ENCODE assay signal across 1 cellular context in the genomic region with DNA sequence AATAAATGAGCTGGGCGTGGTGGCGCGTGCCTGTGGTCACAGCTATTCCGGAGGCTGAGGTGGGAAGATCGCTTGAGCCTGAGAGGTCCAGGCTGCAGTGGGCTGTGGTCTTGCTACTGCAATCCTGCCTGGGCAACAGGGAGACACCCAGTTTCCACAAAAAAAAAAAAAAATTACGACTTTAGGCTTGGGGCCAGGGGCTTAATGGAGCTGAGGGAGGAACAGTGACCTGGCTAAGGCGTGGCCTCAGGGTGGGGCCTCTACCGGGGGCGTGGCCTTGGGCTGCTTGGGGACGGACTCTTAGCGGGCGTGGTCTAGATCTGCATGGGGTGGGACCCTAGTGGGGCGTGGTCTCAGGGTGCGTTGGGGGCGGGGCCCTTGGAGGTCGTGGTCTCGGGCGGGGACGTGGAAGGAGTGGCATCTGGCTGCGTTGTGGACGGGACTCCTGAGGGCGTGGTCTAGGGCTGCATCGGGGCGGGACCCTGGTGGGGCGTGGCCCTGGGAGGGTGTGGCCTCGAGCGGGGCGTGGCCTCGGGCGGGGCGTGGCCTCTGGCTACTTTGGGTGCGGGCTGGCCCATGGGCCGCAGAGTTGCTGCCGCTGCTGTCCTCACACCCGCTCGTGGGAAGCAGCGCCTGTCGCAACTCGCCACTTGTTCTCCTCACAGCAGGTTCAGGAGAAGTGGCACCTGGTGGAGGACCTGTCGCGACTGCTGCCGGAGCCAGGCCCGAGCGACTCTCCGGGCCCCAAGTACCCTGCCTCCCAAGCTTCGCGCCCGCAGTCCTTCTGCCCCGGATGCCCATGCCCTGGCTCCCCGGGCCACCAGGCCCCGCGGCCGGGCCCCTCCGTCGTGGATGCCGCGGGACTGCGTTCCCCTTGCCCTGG.
A peak's percentile ranks its signal among the peaks of the same experiment; 100 is the strongest.
TF ChIP-seq lines count a peak whose summit lies in the region.

No MANE protein-coding gene starts in this region.

TF ChIP-seq in K562, 482 proteins besides CTCF, POLR2A, EP300 and RAD21 (continued from another document and continues in another):
- TF ChIP-seq CUX1 (CRISPR knock-in tag; IDR thresholded peaks at IDR 0.05) (no peak), FOXK2 (conservative IDR thresholded peaks at IDR 0.05 in 1 of 2, IDR thresholded peaks at IDR 0.05 in 1 of 2; ENCODE audit: low read depth in 2 of 2) (peak in 1 of 2 experiments; percentile 70; a peak in 2 of 4 replicates), ZKSCAN1 (IDR thresholded peaks at IDR 0.05; ENCODE audit: low read depth, low read length) (no peak), NFXL1 (CRISPR knock-in tag; IDR thresholded peaks at IDR 0.05) (no peak), GATAD2B (IDR thresholded peaks at IDR 0.05; ENCODE audit: borderline replicate concordance) (no peak), KLF10 (CRISPR knock-in tag; IDR thresholded peaks at IDR 0.05) (no peak), SAP30 (IDR thresholded peaks at IDR 0.05; ENCODE audit: borderline replicate concordance, insufficient read depth, low read depth, low read length, poor library complexity, severe bottlenecking) (no peak), MTF1 (CRISPR knock-in tag; IDR thresholded peaks at IDR 0.05; ENCODE audit: borderline replicate concordance) (no peak), PREB (CRISPR knock-in tag; IDR thresholded peaks at IDR 0.05) (no peak), GABPB2 (CRISPR knock-in tag; conservative IDR thresholded peaks at IDR 0.05) (no peak), RUNX1 (IDR thresholded peaks at IDR 0.05; ENCODE audit: low read depth) (no peak), NBN (IDR thresholded peaks at IDR 0.05; ENCODE audit: low read depth) (no peak), MIER1 (IDR thresholded peaks at IDR 0.05; ENCODE audit: low read depth) (no peak), TCFL5 (CRISPR knock-in tag; conservative IDR thresholded peaks at IDR 0.05) (no peak), RNF2 (IDR thresholded peaks at IDR 0.05) (no peak; the same call in 1 of the 2 replicates), SMAD1 (IDR thresholded peaks at IDR 0.05; ENCODE audit: low read depth, low read length, partially characterized antibody) (no peak), ZNF589 (CRISPR knock-in tag; IDR thresholded peaks at IDR 0.05; ENCODE audit: low read depth) (no peak), ZNF140 (CRISPR knock-in tag; IDR thresholded peaks at IDR 0.05) (no peak), SOX6 (IDR thresholded peaks at IDR 0.05) (no peak), SPI1 (IDR thresholded peaks at IDR 0.05; ENCODE audit: borderline replicate concordance, low read depth, low read length) (peak; percentile 68), LARP7 (IDR thresholded peaks at IDR 0.05) (no peak), ZC3H8 (IDR thresholded peaks at IDR 0.05) (no peak), ZNF695 (CRISPR knock-in tag; IDR thresholded peaks at IDR 0.05) (no peak), POLR3G (IDR thresholded peaks at IDR 0.05; ENCODE audit: extremely low read depth, insufficient read length, insufficient replicate concordance) (no peak), MYBL2 (IDR thresholded peaks at IDR 0.05; ENCODE audit: low read depth) (no peak), MYBL2 (CRISPR knock-in tag; IDR thresholded peaks at IDR 0.05; ENCODE audit: borderline replicate concordance) (no peak), ZNF347 (CRISPR knock-in tag; IDR thresholded peaks at IDR 0.05; ENCODE audit: low read depth) (no peak), TEAD4 (IDR thresholded peaks at IDR 0.05; ENCODE audit: low read length) (peak; percentile 26; the same call in 1 of the 2 replicates), TEAD4 (CRISPR knock-in tag; IDR thresholded peaks at IDR 0.05; ENCODE audit: borderline replicate concordance) (no peak), ZNF431 (CRISPR knock-in tag; IDR thresholded peaks at IDR 0.05) (no peak), ZFP36 (IDR thresholded peaks at IDR 0.05; ENCODE audit: low read depth, low read length, partially characterized antibody) (peak; percentile 6), XRCC4 (IDR thresholded peaks at IDR 0.05; ENCODE audit: extremely low read depth, insufficient read depth, insufficient read length) (no peak), ZNF282 (CRISPR knock-in tag; IDR thresholded peaks at IDR 0.05) (no peak), SAFB2 (IDR thresholded peaks at IDR 0.05; ENCODE audit: borderline replicate concordance, low read depth, low read length, severe bottlenecking) (no peak), ZNF707 (CRISPR knock-in tag; conservative IDR thresholded peaks at IDR 0.05) (no peak), GABPA (tag; conservative IDR thresholded peaks at IDR 0.05; ENCODE audit: low read depth) (no peak), ZZZ3 (IDR thresholded peaks at IDR 0.05) (no peak), ZKSCAN3 (CRISPR knock-in tag; IDR thresholded peaks at IDR 0.05) (no peak)
- TF ChIP-seq, protein P1, sequence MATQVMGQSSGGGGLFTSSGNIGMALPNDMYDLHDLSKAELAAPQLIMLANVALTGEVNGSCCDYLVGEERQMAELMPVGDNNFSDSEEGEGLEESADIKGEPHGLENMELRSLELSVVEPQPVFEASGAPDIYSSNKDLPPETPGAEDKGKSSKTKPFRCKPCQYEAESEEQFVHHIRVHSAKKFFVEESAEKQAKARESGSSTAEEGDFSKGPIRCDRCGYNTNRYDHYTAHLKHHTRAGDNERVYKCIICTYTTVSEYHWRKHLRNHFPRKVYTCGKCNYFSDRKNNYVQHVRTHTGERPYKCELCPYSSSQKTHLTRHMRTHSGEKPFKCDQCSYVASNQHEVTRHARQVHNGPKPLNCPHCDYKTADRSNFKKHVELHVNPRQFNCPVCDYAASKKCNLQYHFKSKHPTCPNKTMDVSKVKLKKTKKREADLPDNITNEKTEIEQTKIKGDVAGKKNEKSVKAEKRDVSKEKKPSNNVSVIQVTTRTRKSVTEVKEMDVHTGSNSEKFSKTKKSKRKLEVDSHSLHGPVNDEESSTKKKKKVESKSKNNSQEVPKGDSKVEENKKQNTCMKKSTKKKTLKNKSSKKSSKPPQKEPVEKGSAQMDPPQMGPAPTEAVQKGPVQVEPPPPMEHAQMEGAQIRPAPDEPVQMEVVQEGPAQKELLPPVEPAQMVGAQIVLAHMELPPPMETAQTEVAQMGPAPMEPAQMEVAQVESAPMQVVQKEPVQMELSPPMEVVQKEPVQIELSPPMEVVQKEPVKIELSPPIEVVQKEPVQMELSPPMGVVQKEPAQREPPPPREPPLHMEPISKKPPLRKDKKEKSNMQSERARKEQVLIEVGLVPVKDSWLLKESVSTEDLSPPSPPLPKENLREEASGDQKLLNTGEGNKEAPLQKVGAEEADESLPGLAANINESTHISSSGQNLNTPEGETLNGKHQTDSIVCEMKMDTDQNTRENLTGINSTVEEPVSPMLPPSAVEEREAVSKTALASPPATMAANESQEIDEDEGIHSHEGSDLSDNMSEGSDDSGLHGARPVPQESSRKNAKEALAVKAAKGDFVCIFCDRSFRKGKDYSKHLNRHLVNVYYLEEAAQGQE (CRISPR knock-in tag; IDR thresholded peaks at IDR 0.05; ENCODE audit: low read depth), result peak; percentile 67
- TF ChIP-seq, protein P2, sequence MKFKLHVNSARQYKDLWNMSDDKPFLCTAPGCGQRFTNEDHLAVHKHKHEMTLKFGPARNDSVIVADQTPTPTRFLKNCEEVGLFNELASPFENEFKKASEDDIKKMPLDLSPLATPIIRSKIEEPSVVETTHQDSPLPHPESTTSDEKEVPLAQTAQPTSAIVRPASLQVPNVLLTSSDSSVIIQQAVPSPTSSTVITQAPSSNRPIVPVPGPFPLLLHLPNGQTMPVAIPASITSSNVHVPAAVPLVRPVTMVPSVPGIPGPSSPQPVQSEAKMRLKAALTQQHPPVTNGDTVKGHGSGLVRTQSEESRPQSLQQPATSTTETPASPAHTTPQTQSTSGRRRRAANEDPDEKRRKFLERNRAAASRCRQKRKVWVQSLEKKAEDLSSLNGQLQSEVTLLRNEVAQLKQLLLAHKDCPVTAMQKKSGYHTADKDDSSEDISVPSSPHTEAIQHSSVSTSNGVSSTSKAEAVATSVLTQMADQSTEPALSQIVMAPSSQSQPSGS (CRISPR knock-in tag; IDR thresholded peaks at IDR 0.05), result no peak
- TF ChIP-seq, protein P3, sequence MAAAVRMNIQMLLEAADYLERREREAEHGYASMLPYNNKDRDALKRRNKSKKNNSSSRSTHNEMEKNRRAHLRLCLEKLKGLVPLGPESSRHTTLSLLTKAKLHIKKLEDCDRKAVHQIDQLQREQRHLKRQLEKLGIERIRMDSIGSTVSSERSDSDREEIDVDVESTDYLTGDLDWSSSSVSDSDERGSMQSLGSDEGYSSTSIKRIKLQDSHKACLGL (CRISPR knock-in tag; IDR thresholded peaks at IDR 0.05; ENCODE audit: borderline replicate concordance, poor library complexity, severe bottlenecking), result no peak
- TF ChIP-seq, protein P4, sequence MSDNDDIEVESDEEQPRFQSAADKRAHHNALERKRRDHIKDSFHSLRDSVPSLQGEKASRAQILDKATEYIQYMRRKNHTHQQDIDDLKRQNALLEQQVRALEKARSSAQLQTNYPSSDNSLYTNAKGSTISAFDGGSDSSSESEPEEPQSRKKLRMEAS (CRISPR knock-in tag; IDR thresholded peaks at IDR 0.05), result peak; percentile 71; the same call in 1 of the 2 replicates
- TF ChIP-seq, protein P5, sequence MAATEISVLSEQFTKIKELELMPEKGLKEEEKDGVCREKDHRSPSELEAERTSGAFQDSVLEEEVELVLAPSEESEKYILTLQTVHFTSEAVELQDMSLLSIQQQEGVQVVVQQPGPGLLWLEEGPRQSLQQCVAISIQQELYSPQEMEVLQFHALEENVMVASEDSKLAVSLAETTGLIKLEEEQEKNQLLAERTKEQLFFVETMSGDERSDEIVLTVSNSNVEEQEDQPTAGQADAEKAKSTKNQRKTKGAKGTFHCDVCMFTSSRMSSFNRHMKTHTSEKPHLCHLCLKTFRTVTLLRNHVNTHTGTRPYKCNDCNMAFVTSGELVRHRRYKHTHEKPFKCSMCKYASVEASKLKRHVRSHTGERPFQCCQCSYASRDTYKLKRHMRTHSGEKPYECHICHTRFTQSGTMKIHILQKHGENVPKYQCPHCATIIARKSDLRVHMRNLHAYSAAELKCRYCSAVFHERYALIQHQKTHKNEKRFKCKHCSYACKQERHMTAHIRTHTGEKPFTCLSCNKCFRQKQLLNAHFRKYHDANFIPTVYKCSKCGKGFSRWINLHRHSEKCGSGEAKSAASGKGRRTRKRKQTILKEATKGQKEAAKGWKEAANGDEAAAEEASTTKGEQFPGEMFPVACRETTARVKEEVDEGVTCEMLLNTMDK (IDR thresholded peaks at IDR 0.05; ENCODE audit: borderline replicate concordance, insufficient read depth, low read depth, low read length, poor library complexity, severe bottlenecking), result no peak
- TF ChIP-seq, protein P6, sequence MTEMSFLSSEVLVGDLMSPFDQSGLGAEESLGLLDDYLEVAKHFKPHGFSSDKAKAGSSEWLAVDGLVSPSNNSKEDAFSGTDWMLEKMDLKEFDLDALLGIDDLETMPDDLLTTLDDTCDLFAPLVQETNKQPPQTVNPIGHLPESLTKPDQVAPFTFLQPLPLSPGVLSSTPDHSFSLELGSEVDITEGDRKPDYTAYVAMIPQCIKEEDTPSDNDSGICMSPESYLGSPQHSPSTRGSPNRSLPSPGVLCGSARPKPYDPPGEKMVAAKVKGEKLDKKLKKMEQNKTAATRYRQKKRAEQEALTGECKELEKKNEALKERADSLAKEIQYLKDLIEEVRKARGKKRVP (CRISPR knock-in tag; IDR thresholded peaks at IDR 0.05), result no peak
